In the genomic region with DNA sequence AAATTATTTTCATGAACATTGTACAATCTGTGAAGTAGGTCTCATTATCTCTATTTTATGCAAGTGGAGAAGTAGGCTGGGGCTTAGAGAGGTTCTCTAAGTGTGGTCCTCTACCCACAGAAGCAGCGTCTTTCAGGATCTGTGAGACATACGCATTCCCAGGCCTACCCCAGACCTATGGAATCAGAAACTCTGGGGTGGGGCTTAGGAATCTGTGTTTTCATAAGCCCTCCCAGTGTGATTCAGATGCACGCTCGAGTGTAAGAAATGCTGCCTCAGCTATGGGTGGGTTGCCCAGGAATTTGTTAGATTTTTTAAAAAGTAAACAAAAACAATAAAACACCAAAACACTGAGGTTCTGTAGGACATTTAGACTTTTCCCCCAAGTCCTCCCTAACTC, we compare ENCODE assay signal across 29 cellular contexts. TPM values are rescaled to one million over a fixed set of nuclear protein-coding genes. Genes with fewer than 3 reads are reported as not detected.
"Had no signal": no experiment of that assay in that cellular context is flagged by ENCODE, and none has a peak within 500 bp of the region (broad histone marks: within the 10 kb centered on the region; RNA-seq: fewer than 3 reads in every experiment).

No MANE protein-coding gene starts in this region.

- H3K4me2 ChIP-seq: hepatocyte had no signal

- ATAC-seq: esophagus mucosa; foreskin keratinocyte; gastroesophageal sphincter; heart left ventricle; left cardiac atrium; left ventricle myocardium superior; lower lobe of right lung; natural killer cell; pancreas; sciatic nerve; stimulated activated memory B cell treated with anti-CD40 and anti-IgM and Interleukin-4, amounts not matched to agents 10 μg/mL and 1 μg/mL and 100 μg/mL, for 72 hours; stimulated activated naive CD8-positive, alpha-beta T cell treated with anti-CD3 and anti-CD28 coated beads, Interleukin-15, Interleukin-2, amounts not matched to agents 100 U/mL and 50 U/mL, for 24 hours had no signal

- H3K36me3 ChIP-seq: gastroesophageal sphincter, heart left ventricle, lower lobe of right lung, neutrophil, pancreas, prostate gland, right atrium auricular region, spleen had no signal

- H3K27ac ChIP-seq: dorsolateral prefrontal cortex, epithelial cell of prostate, foreskin keratinocyte, gastroesophageal sphincter, heart left ventricle, hepatocyte, lower lobe of right lung, neutrophil, pancreas, prostate gland, right atrium auricular region, spleen, testis, tibial artery had no signal

- H3K4me3 ChIP-seq: dorsolateral prefrontal cortex, gastroesophageal sphincter, heart left ventricle, hepatocyte, lower lobe of right lung, pancreas, prostate gland, right atrium auricular region, spleen, testis, tibial artery had no signal

- H3K27ac Mint-ChIP-seq: memory B cell; natural killer cell; stimulated activated memory B cell treated with anti-CD40 and anti-IgM and Interleukin-4, amounts not matched to agents 10 μg/mL and 1 μg/mL and 100 μg/mL, for 72 hours; type B pancreatic cell had no signal

- H3K36me3 Mint-ChIP-seq: natural killer cell; stimulated activated memory B cell treated with anti-CD40 and anti-IgM and Interleukin-4, amounts not matched to agents 10 μg/mL and 1 μg/mL and 100 μg/mL, for 72 hours; type B pancreatic cell had no signal

- H3K27me3 ChIP-seq: dorsolateral prefrontal cortex, foreskin keratinocyte, gastroesophageal sphincter, heart left ventricle, hepatocyte, neutrophil, pancreas, right atrium auricular region, spleen, testis, tibial artery had no signal

- DNase-seq: effector CD4-positive, alpha-beta T cell; foreskin keratinocyte; heart left ventricle; left cardiac atrium; left ventricle myocardium superior; lower lobe of right lung; natural killer cell; spleen; stimulated activated CD4-positive, alpha-beta T cell treated with anti-CD3 and anti-CD28 coated beads, Interleukin-4, amount 100 ng/mL, for 4 hours; stimulated activated naive CD8-positive, alpha-beta T cell treated with anti-CD3 and anti-CD28 coated beads, Interleukin-15, Interleukin-2, amounts not matched to agents 100 U/mL and 50 U/mL, for 24 hours; substantia nigra; testis; tibial artery had no signal

- H2AFZ ChIP-seq: hepatocyte had no signal

- H3K4me3 Mint-ChIP-seq: memory B cell; natural killer cell; neural crest cell; stimulated activated memory B cell treated with anti-CD40 and anti-IgM and Interleukin-4, amounts not matched to agents 10 μg/mL and 1 μg/mL and 100 μg/mL, for 72 hours; type B pancreatic cell had no signal

- H3K9me3 Mint-ChIP-seq: memory B cell; natural killer cell; neural crest cell; stimulated activated memory B cell treated with anti-CD40 and anti-IgM and Interleukin-4, amounts not matched to agents 10 μg/mL and 1 μg/mL and 100 μg/mL, for 72 hours; type B pancreatic cell had no signal

- H3K4me1 ChIP-seq: foreskin keratinocyte, lower lobe of right lung, prostate gland, right atrium auricular region, testis had no signal

- H3K79me2 ChIP-seq: hepatocyte had no signal

- H3K9me3 ChIP-seq: gastroesophageal sphincter, lower lobe of right lung, neutrophil, pancreas, prostate gland, right atrium auricular region, spleen, testis, tibial artery had no signal

- H3K27me3 Mint-ChIP-seq: memory B cell; stimulated activated memory B cell treated with anti-CD40 and anti-IgM and Interleukin-4, amounts not matched to agents 10 μg/mL and 1 μg/mL and 100 μg/mL, for 72 hours; type B pancreatic cell had no signal

RNA-seq across cellular contexts. Expression of gene ZAP70, which starts 14.8 kb away (rescaled TPM):
- total RNA-seq: fibroblast of lung, foreskin keratinocyte, kidney epithelial cell had no signal
